ENCODE assay signal across 1 cellular context in the genomic region with DNA sequence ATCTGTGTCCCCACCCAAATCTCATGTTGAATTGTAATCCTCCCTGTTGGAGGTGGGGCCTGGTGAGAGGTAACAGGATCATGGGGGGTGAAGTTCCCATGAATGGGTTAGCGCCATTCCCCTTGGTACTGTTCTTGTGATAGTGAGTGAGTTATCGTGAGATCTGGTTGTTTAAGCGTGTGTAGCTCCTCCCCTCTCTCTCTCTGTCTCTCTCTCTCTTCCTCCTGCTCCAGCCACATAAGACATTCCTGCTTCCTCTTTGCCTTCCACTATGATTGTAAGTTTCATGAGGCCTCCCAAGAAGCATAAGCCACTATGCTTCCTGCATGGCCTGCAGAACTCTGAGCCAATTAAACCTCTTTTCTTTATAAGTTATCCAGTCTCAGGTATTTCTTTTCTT.
TF ChIP-seq lines count a peak whose summit lies in the region.

No MANE protein-coding gene starts in this region.

TF ChIP-seq in K562, 482 proteins besides CTCF, POLR2A, EP300 and RAD21 (continued from another document and continues in another):
- TF ChIP-seq ARNT (IDR thresholded peaks at IDR 0.05) (peak in 1 of 2 experiments; percentile 37; a peak in 1 of 4 replicates), ATF6 (CRISPR knock-in tag; IDR thresholded peaks at IDR 0.05) (no peak), BRD9 (IDR thresholded peaks at IDR 0.05; ENCODE audit: low read depth, partially characterized antibody) (peak; percentile 34), POLR2AphosphoS2 (IDR thresholded peaks at IDR 0.05; ENCODE audit: low read length) (no peak), RBM39 (optimal IDR thresholded peaks at IDR 0.05; ENCODE audit: low read depth, low read length) (no peak), AFF1 (IDR thresholded peaks at IDR 0.05; ENCODE audit: low read depth in 1 of 2, partially characterized antibody in 2 of 2) (peak in 1 of 2 experiments; percentile 47), CBX8 (IDR thresholded peaks at IDR 0.05; ENCODE audit: borderline replicate concordance, extremely low read depth, low read depth, low read length, poor library complexity, severe bottlenecking) (no peak), TBL1XR1 (IDR thresholded peaks at IDR 0.05; ENCODE audit: low read length in 2 of 2) (no peak), PREB (CRISPR knock-in tag; IDR thresholded peaks at IDR 0.05) (no peak), RREB1 (CRISPR knock-in tag; IDR thresholded peaks at IDR 0.05) (no peak), ZNF24 (IDR thresholded peaks at IDR 0.05) (no peak), DPF2 (IDR thresholded peaks at IDR 0.05) (peak; percentile 38; the same call in 1 of the 2 replicates), MTA3 (IDR thresholded peaks at IDR 0.05; ENCODE audit: borderline replicate concordance) (peak; percentile 35; the same call in 1 of the 2 replicates), E2F1 (CRISPR knock-in tag; IDR thresholded peaks at IDR 0.05) (no peak), SMAD1 (IDR thresholded peaks at IDR 0.05; ENCODE audit: low read depth, low read length, partially characterized antibody) (no peak), ESRRA (IDR thresholded peaks at IDR 0.05; ENCODE audit: borderline replicate concordance, low read depth) (peak; percentile 27; the same call in 1 of the 2 replicates), HMBOX1 (IDR thresholded peaks at IDR 0.05) (peak; percentile 57), TEAD4 (IDR thresholded peaks at IDR 0.05; ENCODE audit: low read length) (peak; percentile 55; the same call in 1 of the 2 replicates), TEAD4 (CRISPR knock-in tag; IDR thresholded peaks at IDR 0.05; ENCODE audit: borderline replicate concordance) (no peak), SPI1 (IDR thresholded peaks at IDR 0.05; ENCODE audit: borderline replicate concordance, low read depth, low read length) (0 out of 2 replicates have a peak, but pooled peaks have one; percentile 8), CTBP1 (IDR thresholded peaks at IDR 0.05; ENCODE audit: borderline replicate concordance) (peak; percentile 59; the same call in 1 of the 2 replicates), ZEB2 (IDR thresholded peaks at IDR 0.05) (peak; percentile 51; the same call in 1 of the 2 replicates), NBN (IDR thresholded peaks at IDR 0.05; ENCODE audit: low read depth) (peak; percentile 67; the same call in 1 of the 2 replicates), PTRF (tag; IDR thresholded peaks at IDR 0.05) (no peak), ZC3H8 (IDR thresholded peaks at IDR 0.05) (no peak)
- TF ChIP-seq, protein P1, sequence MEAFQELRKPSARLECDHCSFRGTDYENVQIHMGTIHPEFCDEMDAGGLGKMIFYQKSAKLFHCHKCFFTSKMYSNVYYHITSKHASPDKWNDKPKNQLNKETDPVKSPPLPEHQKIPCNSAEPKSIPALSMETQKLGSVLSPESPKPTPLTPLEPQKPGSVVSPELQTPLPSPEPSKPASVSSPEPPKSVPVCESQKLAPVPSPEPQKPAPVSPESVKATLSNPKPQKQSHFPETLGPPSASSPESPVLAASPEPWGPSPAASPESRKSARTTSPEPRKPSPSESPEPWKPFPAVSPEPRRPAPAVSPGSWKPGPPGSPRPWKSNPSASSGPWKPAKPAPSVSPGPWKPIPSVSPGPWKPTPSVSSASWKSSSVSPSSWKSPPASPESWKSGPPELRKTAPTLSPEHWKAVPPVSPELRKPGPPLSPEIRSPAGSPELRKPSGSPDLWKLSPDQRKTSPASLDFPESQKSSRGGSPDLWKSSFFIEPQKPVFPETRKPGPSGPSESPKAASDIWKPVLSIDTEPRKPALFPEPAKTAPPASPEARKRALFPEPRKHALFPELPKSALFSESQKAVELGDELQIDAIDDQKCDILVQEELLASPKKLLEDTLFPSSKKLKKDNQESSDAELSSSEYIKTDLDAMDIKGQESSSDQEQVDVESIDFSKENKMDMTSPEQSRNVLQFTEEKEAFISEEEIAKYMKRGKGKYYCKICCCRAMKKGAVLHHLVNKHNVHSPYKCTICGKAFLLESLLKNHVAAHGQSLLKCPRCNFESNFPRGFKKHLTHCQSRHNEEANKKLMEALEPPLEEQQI (IDR thresholded peaks at IDR 0.05): peak; percentile 82
- TF ChIP-seq, protein P2, sequence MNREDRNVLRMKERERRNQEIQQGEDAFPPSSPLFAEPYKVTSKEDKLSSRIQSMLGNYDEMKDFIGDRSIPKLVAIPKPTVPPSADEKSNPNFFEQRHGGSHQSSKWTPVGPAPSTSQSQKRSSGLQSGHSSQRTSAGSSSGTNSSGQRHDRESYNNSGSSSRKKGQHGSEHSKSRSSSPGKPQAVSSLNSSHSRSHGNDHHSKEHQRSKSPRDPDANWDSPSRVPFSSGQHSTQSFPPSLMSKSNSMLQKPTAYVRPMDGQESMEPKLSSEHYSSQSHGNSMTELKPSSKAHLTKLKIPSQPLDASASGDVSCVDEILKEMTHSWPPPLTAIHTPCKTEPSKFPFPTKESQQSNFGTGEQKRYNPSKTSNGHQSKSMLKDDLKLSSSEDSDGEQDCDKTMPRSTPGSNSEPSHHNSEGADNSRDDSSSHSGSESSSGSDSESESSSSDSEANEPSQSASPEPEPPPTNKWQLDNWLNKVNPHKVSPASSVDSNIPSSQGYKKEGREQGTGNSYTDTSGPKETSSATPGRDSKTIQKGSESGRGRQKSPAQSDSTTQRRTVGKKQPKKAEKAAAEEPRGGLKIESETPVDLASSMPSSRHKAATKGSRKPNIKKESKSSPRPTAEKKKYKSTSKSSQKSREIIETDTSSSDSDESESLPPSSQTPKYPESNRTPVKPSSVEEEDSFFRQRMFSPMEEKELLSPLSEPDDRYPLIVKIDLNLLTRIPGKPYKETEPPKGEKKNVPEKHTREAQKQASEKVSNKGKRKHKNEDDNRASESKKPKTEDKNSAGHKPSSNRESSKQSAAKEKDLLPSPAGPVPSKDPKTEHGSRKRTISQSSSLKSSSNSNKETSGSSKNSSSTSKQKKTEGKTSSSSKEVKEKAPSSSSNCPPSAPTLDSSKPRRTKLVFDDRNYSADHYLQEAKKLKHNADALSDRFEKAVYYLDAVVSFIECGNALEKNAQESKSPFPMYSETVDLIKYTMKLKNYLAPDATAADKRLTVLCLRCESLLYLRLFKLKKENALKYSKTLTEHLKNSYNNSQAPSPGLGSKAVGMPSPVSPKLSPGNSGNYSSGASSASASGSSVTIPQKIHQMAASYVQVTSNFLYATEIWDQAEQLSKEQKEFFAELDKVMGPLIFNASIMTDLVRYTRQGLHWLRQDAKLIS (CRISPR knock-in tag; IDR thresholded peaks at IDR 0.05): 0 out of 2 replicates have a peak, but pooled peaks have one; percentile 19
